Comparison of ENCODE assay signal across 1 cellular context in the genomic region with DNA sequence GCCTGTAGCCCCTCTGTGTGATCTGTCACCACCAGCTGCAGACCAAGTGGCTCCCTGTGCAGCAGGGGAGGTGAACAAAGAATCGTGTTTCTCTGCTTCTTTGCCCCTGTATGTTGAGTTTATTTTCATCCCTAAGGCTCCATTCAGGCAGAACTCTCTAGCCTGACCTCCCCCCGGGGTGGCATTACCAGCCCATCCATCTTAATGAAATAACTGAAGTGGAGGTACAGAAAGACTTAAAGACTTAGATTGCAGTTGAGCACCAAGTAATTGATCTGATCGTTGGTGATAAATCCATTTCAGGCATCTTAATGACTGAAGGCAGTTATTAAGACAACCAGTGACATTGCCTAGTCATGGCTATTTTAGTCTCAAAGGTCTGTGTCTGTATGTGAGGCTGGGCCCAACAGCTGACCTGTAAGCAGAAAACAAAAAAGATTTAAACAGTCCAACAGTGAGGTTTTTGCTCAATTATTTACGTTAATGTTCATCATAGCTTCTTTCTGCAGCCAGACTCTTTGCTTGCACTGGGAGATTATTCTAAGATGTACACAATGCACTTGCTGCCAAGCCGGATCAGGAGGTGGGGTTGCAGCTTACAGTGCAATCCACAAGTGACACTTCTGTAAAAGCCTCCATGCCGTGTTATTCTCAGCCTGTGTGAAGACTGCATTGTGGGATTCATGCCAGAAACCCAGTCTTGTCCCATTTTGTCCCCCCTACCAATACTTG.
TF ChIP-seq lines count a peak whose summit lies in the region.

No MANE protein-coding gene starts in this region.

TF ChIP-seq in HEK293, 187 proteins besides CTCF, POLR2A, EP300 and RAD21 (continued from another document):
- TF ChIP-seq, protein P1, sequence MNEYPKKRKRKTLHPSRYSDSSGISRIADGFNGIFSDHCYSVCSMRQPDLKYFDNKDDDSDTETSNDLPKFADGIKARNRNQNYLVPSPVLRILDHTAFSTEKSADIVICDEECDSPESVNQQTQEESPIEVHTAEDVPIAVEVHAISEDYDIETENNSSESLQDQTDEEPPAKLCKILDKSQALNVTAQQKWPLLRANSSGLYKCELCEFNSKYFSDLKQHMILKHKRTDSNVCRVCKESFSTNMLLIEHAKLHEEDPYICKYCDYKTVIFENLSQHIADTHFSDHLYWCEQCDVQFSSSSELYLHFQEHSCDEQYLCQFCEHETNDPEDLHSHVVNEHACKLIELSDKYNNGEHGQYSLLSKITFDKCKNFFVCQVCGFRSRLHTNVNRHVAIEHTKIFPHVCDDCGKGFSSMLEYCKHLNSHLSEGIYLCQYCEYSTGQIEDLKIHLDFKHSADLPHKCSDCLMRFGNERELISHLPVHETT (tag by site-specific recombination; IDR thresholded peaks at IDR 0.05): no peak
- TF ChIP-seq ZNF544 (tag by site-specific recombination; IDR thresholded peaks at IDR 0.05): no peak
- TF ChIP-seq HOXA7 (CRISPR knock-in tag; IDR thresholded peaks at IDR 0.05; ENCODE audit: borderline replicate concordance): no peak
